15 cellular contexts compared by ENCODE assay signal in genomic region chr20:57620999-57621398, GRCh38. TPM values are rescaled to one million over a fixed set of nuclear protein-coding genes. Genes with fewer than 3 reads are reported as not detected.
DNase-seq lines count a peak whose midpoint lies in the region; ATAC-seq and TF ChIP-seq lines count a peak whose summit lies in the region.
"Had no signal": no experiment of that assay in that cellular context is flagged by ENCODE, and none has a peak within 500 bp of the region (broad histone marks: within the 10 kb centered on the region; RNA-seq: fewer than 3 reads in every experiment).

No MANE protein-coding gene starts in this region.

- POLR2A ChIA-PET in activated CD8-positive, alpha-beta T cell treated with anti-CD3 and anti-CD28 coated beads, Interleukin-2, amount 10 ng/mL, durations not matched to agents 7 days and 5 days (lab: Charles Lee): interaction anchor here (1.2 to 3.2 kb wide), 6 partner anchors 8 to 1030 kb away, joined by 3 to 52 read pairs (median 7); partner anchors contain the start of genes RBM38 and STX16
- POLR2A ChIA-PET in WTC11 (lab: Charles Lee): no interaction called here

- no peaks in the 10 kb centered on the region for H3K27me3 ChIP-seq in CD4-positive, CD25-positive, alpha-beta regulatory T cell (ENCODE audit: control insufficient read depth, insufficient read depth, low read length)
- peaks cover 2% of the 10 kb centered on the region for H3K27me3 ChIP-seq in mucosa of stomach (ENCODE audit: control insufficient read depth, insufficient read depth, low read length)

- peaks cover 0 to 8% of the 10 kb centered on the region in 2 experiments for H3K9me3 ChIP-seq in CD4-positive, CD25-positive, alpha-beta regulatory T cell (ENCODE audit: control insufficient read depth in 2 of 2, low read length in 2 of 2)
- no peaks in the 10 kb centered on the region for H3K9me3 ChIP-seq in mucosa of stomach (ENCODE audit: control insufficient read depth, low read length)

- peaks cover 0 to 6% (median 1%) of the 10 kb centered on the region in 7 donors for H3K9me3 Mint-ChIP-seq in CD4-positive, CD25-positive, alpha-beta regulatory T cell
- H3K9me3 Mint-ChIP-seq in activated CD8-positive, alpha-beta T cell treated with anti-CD3 and anti-CD28 coated beads, Interleukin-2, amount 10 ng/mL, durations not matched to agents 7 days and 5 days (ENCODE audit: insufficient read depth): peaks cover 11% of the 10 kb centered on the region
- peaks cover 25% of the 10 kb centered on the region for H3K9me3 Mint-ChIP-seq in WTC11

- H3K36me3 Mint-ChIP-seq in CD4-positive, CD25-positive, alpha-beta regulatory T cell: peaks cover 9% of the 10 kb centered on the region
- H3K36me3 Mint-ChIP-seq in activated CD8-positive, alpha-beta T cell treated with anti-CD3 and anti-CD28 coated beads, Interleukin-2, amount 10 ng/mL, durations not matched to agents 7 days and 5 days (ENCODE audit: low read depth): peaks cover 18% of the 10 kb centered on the region
- H3K36me3 Mint-ChIP-seq in WTC11: peaks cover 8% of the 10 kb centered on the region; the same call in 1 of the 2 replicates
- H3K36me3 Mint-ChIP-seq: brain had no signal

- peak overlapping the region; percentile 91 for H3K27ac ChIP-seq in CD4-positive, CD25-positive, alpha-beta regulatory T cell (ENCODE audit: insufficient read depth, low read length, poor library complexity, severe bottlenecking)
- H3K27ac ChIP-seq: left ventricle myocardium inferior had no signal

- no peak for ATAC-seq in CD4-positive, CD25-positive, alpha-beta regulatory T cell (ENCODE audit: low read depth in 2 of 2)
- ATAC-seq in activated CD8-positive, alpha-beta T cell treated with anti-CD3 and anti-CD28 coated beads, Interleukin-2, amount 10 ng/mL, durations not matched to agents 7 days and 5 days: no peak
- ATAC-seq in HG02763 (IDR thresholded peaks at IDR 0.05; ENCODE audit: unreplicated experiment): no peak
- ATAC-seq in WTC11: no peak

- H3K27ac Mint-ChIP-seq in CD4-positive, CD25-positive, alpha-beta regulatory T cell: peak overlapping the region; percentile 96 to 99 (median 97)
- peak overlapping the region; percentile 96 for H3K27ac Mint-ChIP-seq in activated CD8-positive, alpha-beta T cell treated with anti-CD3 and anti-CD28 coated beads, Interleukin-2, amount 10 ng/mL, durations not matched to agents 7 days and 5 days
- H3K27ac Mint-ChIP-seq in WTC11: no peak overlapping the region
- H3K27ac Mint-ChIP-seq: brain had no signal

- TF ChIP-seq CTCF in WTC11 (IDR thresholded peaks at IDR 0.05): no peak

- peak in 1 of 3 donors; percentile 30 for DNase-seq in CD4-positive, CD25-positive, alpha-beta regulatory T cell
- DNase-seq in activated CD8-positive, alpha-beta T cell treated with anti-CD3 and anti-CD28 coated beads, Interleukin-2, amount 10 ng/mL, durations not matched to agents 7 days and 5 days: peak; percentile 45
- DNase-seq in UCSD-AML1 (lab: John Stamatoyannopoulos, UW; ENCODE audit: unreplicated experiment) (no peak), NCI-H1930 (lab: John Stamatoyannopoulos, UW) (no peak), WTC11 (ENCODE audit: low spot score) (no peak)
- DNase-seq: left ventricle myocardium inferior, NCI-H1436, occipital lobe had no signal

- H3K4me1 ChIP-seq in CD4-positive, CD25-positive, alpha-beta regulatory T cell (ENCODE audit: control insufficient read depth, insufficient read depth, low read length, poor library complexity, severe bottlenecking): peaks cover 68% of the 10 kb centered on the region
- peaks cover 7% of the 10 kb centered on the region for H3K4me1 ChIP-seq in mucosa of stomach (ENCODE audit: control insufficient read depth, insufficient read depth, low read length)

- H3K4me3 ChIP-seq in CD4-positive, CD25-positive, alpha-beta regulatory T cell (ENCODE audit: low read depth, low read length): peak overlapping the region; percentile 89
- no peak overlapping the region for H3K4me3 ChIP-seq in mucosa of stomach (ENCODE audit: low read length)

- TF ChIP-seq POLR2A in GM19193 (IDR thresholded peaks at IDR 0.05; ENCODE audit: extremely low read depth, insufficient read depth, insufficient read length): peak; percentile 6

- no peaks in the 10 kb centered on the region for H3K27me3 Mint-ChIP-seq in CD4-positive, CD25-positive, alpha-beta regulatory T cell
- H3K27me3 Mint-ChIP-seq in activated CD8-positive, alpha-beta T cell treated with anti-CD3 and anti-CD28 coated beads, Interleukin-2, amount 10 ng/mL, durations not matched to agents 7 days and 5 days (ENCODE audit: low read depth): peaks cover 2% of the 10 kb centered on the region
- H3K27me3 Mint-ChIP-seq in WTC11 (ENCODE audit: low read depth): no peaks in the 10 kb centered on the region; the same call in 1 of the 2 replicates

- CTCF ChIA-PET in activated CD8-positive, alpha-beta T cell treated with anti-CD3 and anti-CD28 coated beads, Interleukin-2, amount 10 ng/mL, durations not matched to agents 7 days and 5 days (lab: Charles Lee): interaction anchor here (0.7 to 8.2 kb wide), 10 partner anchors 8 to 559 kb away, joined by 3 to 75 read pairs (median 11); no protein-coding TSS in a partner anchor
- CTCF ChIA-PET in WTC11 (lab: Charles Lee): interaction anchor here (3.7 kb wide), 1 partner anchor 9 kb away, joined by 37 read pairs; no protein-coding TSS in a partner anchor

- H3K4me1 Mint-ChIP-seq in CD4-positive, CD25-positive, alpha-beta regulatory T cell: peaks cover 10 to 88% (median 41%) of the 10 kb centered on the region in 4 donors
- H3K4me1 Mint-ChIP-seq in activated CD8-positive, alpha-beta T cell treated with anti-CD3 and anti-CD28 coated beads, Interleukin-2, amount 10 ng/mL, durations not matched to agents 7 days and 5 days (ENCODE audit: low read depth): peaks cover 77% of the 10 kb centered on the region
- peaks cover 3% of the 10 kb centered on the region for H3K4me1 Mint-ChIP-seq in WTC11

- H3K36me3 ChIP-seq in CD4-positive, CD25-positive, alpha-beta regulatory T cell (ENCODE audit: control insufficient read depth, insufficient read depth, low read length): peaks cover 3% of the 10 kb centered on the region
- H3K36me3 ChIP-seq in mucosa of stomach (ENCODE audit: control insufficient read depth, insufficient read depth, low read length): no peaks in the 10 kb centered on the region
- H3K36me3 ChIP-seq: heart left ventricle, left ventricle myocardium inferior had no signal

- H3K9ac ChIP-seq in mucosa of stomach (ENCODE audit: low read length): peak overlapping the region; percentile 41

- H3K4me3 Mint-ChIP-seq in CD4-positive, CD25-positive, alpha-beta regulatory T cell: peak overlapping the region; percentile 87 to 98 (median 93)
- H3K4me3 Mint-ChIP-seq in activated CD8-positive, alpha-beta T cell treated with anti-CD3 and anti-CD28 coated beads, Interleukin-2, amount 10 ng/mL, durations not matched to agents 7 days and 5 days: peak overlapping the region; percentile 79
- H3K4me3 Mint-ChIP-seq in WTC11: no peak overlapping the region
- H3K4me3 Mint-ChIP-seq: brain had no signal

TF ChIP-seq in WTC11, 78 proteins besides CTCF, POLR2A, EP300 and RAD21:
- TF ChIP-seq ERG (CRISPR knock-in tag; IDR thresholded peaks at IDR 0.05): no peak

RNA-seq across cellular contexts. Expression of gene ZBP1, which starts 0.8 kb away (rescaled TPM):
- total RNA-seq in CD4-positive, CD25-positive, alpha-beta regulatory T cell: 67.0 TPM
- 10 to 100 TPM; 12.4 to 33.1 (median 20.3) TPM for polyA plus RNA-seq in CD4-positive, CD25-positive, alpha-beta regulatory T cell
- total RNA-seq in activated CD8-positive, alpha-beta T cell treated with anti-CD3 and anti-CD28 coated beads, Interleukin-2, amount 10 ng/mL, durations not matched to agents 7 days and 5 days: 10 to 100 TPM; 10.2 to 11.7 TPM
- not detected in 3 replicates for total RNA-seq in WTC11 (2021)
- total RNA-seq: left ventricle myocardium inferior, occipital lobe, SK-MEL-5 had no signal
- polyA plus RNA-seq: BJ had no signal

Comparison
In these comparisons a context has a peak if more than half of its experiments do, and no peak if none do; other contexts are left out.
1. RNA of gene ZBP1, which starts 0.8 kb away (total RNA-seq): 67.0 TPM in CD4-positive, CD25-positive, alpha-beta regulatory T cell (single experiment) and 10.2 to 11.7 TPM in activated CD8-positive, alpha-beta T cell treated with anti-CD3 and anti-CD28 coated beads, Interleukin-2, amount 10 ng/mL, durations not matched to agents 7 days and 5 days; not detected in WTC11; every median in the first group is over 10 times any median in the second.